In genomic region chr20:24968278-24968677, GRCh38 we compare ENCODE assay signal across 20 cellular contexts. TPM values are rescaled to one million over a fixed set of nuclear protein-coding genes. Genes with fewer than 3 reads are reported as not detected.
DNase-seq lines count a peak whose midpoint lies in the region; ATAC-seq lines count a peak whose summit lies in the region.
"Had no signal": no experiment of that assay in that cellular context is flagged by ENCODE, and none has a peak within 500 bp of the region (broad histone marks: within the 10 kb centered on the region; RNA-seq: fewer than 3 reads in every experiment).

No MANE protein-coding gene starts in this region.

- no peak overlapping the region for H3K4me3 Mint-ChIP-seq in activated T-cell treated with anti-CD3 and anti-CD28 coated beads, Interleukin-2, amount 50 U/mL, for 24 hours
- no peak overlapping the region for H3K4me3 Mint-ChIP-seq in activated T-helper 17 cell treated with anti-CD3 and anti-CD28 coated beads, Interleukin-2, amount 50 U/mL, for 72 hours
- no peak overlapping the region for H3K4me3 Mint-ChIP-seq in natural killer cell treated with Interleukin-12 subunit alpha and Interleukin-12 subunit beta and Interleukin-15 and Interleukin-18, amount 100 ng/mL, for 72 hours
- H3K4me3 Mint-ChIP-seq: WTC11 had no signal

- H3K27ac Mint-ChIP-seq in activated T-cell treated with anti-CD3 and anti-CD28 coated beads, Interleukin-2, amount 50 U/mL, for 24 hours = peak overlapping the region; percentile 77
- H3K27ac Mint-ChIP-seq in activated T-helper 17 cell treated with anti-CD3 and anti-CD28 coated beads, Interleukin-2, amount 50 U/mL, for 72 hours = peak overlapping the region; percentile 77
- H3K27ac Mint-ChIP-seq in natural killer cell treated with Interleukin-12 subunit alpha and Interleukin-12 subunit beta and Interleukin-15 and Interleukin-18, amount 100 ng/mL, for 72 hours = peak overlapping the region; percentile 64 to 80
- H3K27ac Mint-ChIP-seq: WTC11 had no signal

- no peaks in the 10 kb centered on the region for H3K27me3 Mint-ChIP-seq in activated T-cell treated with anti-CD3 and anti-CD28 coated beads, Interleukin-2, amount 50 U/mL, for 24 hours
- H3K27me3 Mint-ChIP-seq in activated T-helper 17 cell treated with anti-CD3 and anti-CD28 coated beads, Interleukin-2, amount 50 U/mL, for 72 hours = no peaks in the 10 kb centered on the region
- no peaks in the 10 kb centered on the region for H3K27me3 Mint-ChIP-seq in natural killer cell treated with Interleukin-12 subunit alpha and Interleukin-12 subunit beta and Interleukin-15 and Interleukin-18, amount 100 ng/mL, for 72 hours
- H3K27me3 Mint-ChIP-seq: CD4-positive, alpha-beta memory T cell had no signal

- H3K4me1 Mint-ChIP-seq in activated T-cell treated with anti-CD3 and anti-CD28 coated beads, Interleukin-2, amount 50 U/mL, for 24 hours (ENCODE audit: low read depth) = peaks cover 17% of the 10 kb centered on the region
- H3K4me1 Mint-ChIP-seq in activated T-helper 17 cell treated with anti-CD3 and anti-CD28 coated beads, Interleukin-2, amount 50 U/mL, for 72 hours = peaks cover 14% of the 10 kb centered on the region
- H3K4me1 Mint-ChIP-seq in natural killer cell treated with Interleukin-12 subunit alpha and Interleukin-12 subunit beta and Interleukin-15 and Interleukin-18, amount 100 ng/mL, for 72 hours (ENCODE audit: low read depth in 2 of 2) = peaks cover 48 to 54% of the 10 kb centered on the region in 2 donors
- H3K4me1 Mint-ChIP-seq: WTC11 had no signal

- H3K9me3 Mint-ChIP-seq in activated T-cell treated with anti-CD3 and anti-CD28 coated beads, Interleukin-2, amount 50 U/mL, for 24 hours = no peaks in the 10 kb centered on the region
- H3K9me3 Mint-ChIP-seq in activated T-helper 17 cell treated with anti-CD3 and anti-CD28 coated beads, Interleukin-2, amount 50 U/mL, for 72 hours = no peaks in the 10 kb centered on the region
- H3K9me3 Mint-ChIP-seq in natural killer cell treated with Interleukin-12 subunit alpha and Interleukin-12 subunit beta and Interleukin-15 and Interleukin-18, amount 100 ng/mL, for 72 hours = no peaks in the 10 kb centered on the region
- H3K9me3 Mint-ChIP-seq: CD4-positive, alpha-beta memory T cell; WTC11 had no signal

- no peak for DNase-seq in activated T-cell treated with anti-CD3 and anti-CD28 coated beads, Interleukin-2, amount 50 U/mL, for 24 hours
- no peak for DNase-seq in activated T-cell treated with anti-CD3 and anti-CD28 coated beads for 4 hours
- DNase-seq in NCI-H2171 treated with DMSO at 0.1 percent for 48 hours (lab: John Stamatoyannopoulos, UW) = peak; percentile 99
- no peak for DNase-seq in natural killer cell treated with Interleukin-12 subunit alpha and Interleukin-12 subunit beta and Interleukin-15 and Interleukin-18, amount 100 ng/mL, for 72 hours (ENCODE audit: low spot score)
- no peak for DNase-seq in HT-29 (ENCODE audit: low spot score)
- DNase-seq: caudate nucleus; CD4-positive, alpha-beta memory T cell; GM23248; Kasumi-1; kidney glomerular epithelial cell; midbrain; NCI-H187 treated with DMSO at 0.1 percent for 48 hours; NK-92 treated with Interleukin-12 subunit alpha and Interleukin-12 subunit beta, amount 100 ng/mL, for 24 hours; occipital lobe; RPMI8226; testis had no signal

- no peak for ATAC-seq in activated T-helper 17 cell treated with anti-CD3 and anti-CD28 coated beads, Interleukin-2, amount 50 U/mL, for 72 hours (replicated peaks)
- no peak for ATAC-seq in natural killer cell treated with Interleukin-12 subunit alpha and Interleukin-12 subunit beta and Interleukin-15 and Interleukin-18, amount 100 ng/mL, for 72 hours
- ATAC-seq in HG03095 (IDR thresholded peaks at IDR 0.05; ENCODE audit: unreplicated experiment) (no peak), GM19328 (IDR thresholded peaks at IDR 0.05; ENCODE audit: unreplicated experiment) (no peak)
- ATAC-seq: WTC11 had no signal

- peaks cover 97% of the 10 kb centered on the region for H3K36me3 Mint-ChIP-seq in activated T-cell treated with anti-CD3 and anti-CD28 coated beads, Interleukin-2, amount 50 U/mL, for 24 hours (ENCODE audit: low read depth)
- H3K36me3 Mint-ChIP-seq in activated T-helper 17 cell treated with anti-CD3 and anti-CD28 coated beads, Interleukin-2, amount 50 U/mL, for 72 hours (ENCODE audit: low read depth) = peaks cover 91% of the 10 kb centered on the region
- H3K36me3 Mint-ChIP-seq in natural killer cell treated with Interleukin-12 subunit alpha and Interleukin-12 subunit beta and Interleukin-15 and Interleukin-18, amount 100 ng/mL, for 72 hours = peaks cover 56% of the 10 kb centered on the region

RNA-seq across cellular contexts. Expression of gene CST7, which starts 19.2 kb away (rescaled TPM):
- 10 to 100 TPM; 38.2 to 41.7 TPM for total RNA-seq in activated T-helper 17 cell treated with anti-CD3 and anti-CD28 coated beads, Interleukin-2, amount 50 U/mL, for 72 hours
- 100 to 1,000 TPM in 1 of 2 donors, 10 to 100 TPM in 1; 77.8 to 129 TPM for total RNA-seq in natural killer cell treated with Interleukin-12 subunit alpha and Interleukin-12 subunit beta and Interleukin-15 and Interleukin-18, amount 100 ng/mL, for 72 hours
- not detected in 2 replicates for total RNA-seq in HT-29 (2014; rRNA removed; shearing (Covaris generic))
- total RNA-seq: GM23248, WTC11 had no signal

RNA-seq across cellular contexts. Expression of gene APMAP, which starts 24.3 kb away (rescaled TPM):
- 10 to 100 TPM; 30.7 to 49.4 TPM for total RNA-seq in activated T-helper 17 cell treated with anti-CD3 and anti-CD28 coated beads, Interleukin-2, amount 50 U/mL, for 72 hours
- total RNA-seq in natural killer cell treated with Interleukin-12 subunit alpha and Interleukin-12 subunit beta and Interleukin-15 and Interleukin-18, amount 100 ng/mL, for 72 hours = 100 to 1,000 TPM; 109 to 206 TPM
- total RNA-seq in HT-29 (2014; rRNA removed; shearing (Covaris generic)) = 92.6 and 93.8 TPM in 2 replicates

Comparison
In these comparisons a context has a peak if more than half of its experiments do, and no peak if none do; other contexts are left out.
1. RNA of gene CST7, which starts 19.2 kb away (total RNA-seq): 77.8 to 129 TPM in natural killer cell treated with Interleukin-12 subunit alpha and Interleukin-12 subunit beta and Interleukin-15 and Interleukin-18, amount 100 ng/mL, for 72 hours and 38.2 to 41.7 TPM in activated T-helper 17 cell treated with anti-CD3 and anti-CD28 coated beads, Interleukin-2, amount 50 U/mL, for 72 hours; not detected in HT-29; every median in the first group is over 10 times any median in the second.
2. Peak in every context shown above with its lines, with median percentiles within 50 percentile points of each other: H3K27ac Mint-ChIP-seq.